ENCODE assay signal across 23 cellular contexts in genomic region chr3:138653567-138653966, GRCh38. TPM values are rescaled to one million over a fixed set of nuclear protein-coding genes. Genes with fewer than 3 reads are reported as not detected.
DNase-seq lines count a peak whose midpoint lies in the region; ATAC-seq, FAIRE-seq and TF ChIP-seq lines count a peak whose summit lies in the region.
"Had no signal": no experiment of that assay in that cellular context is flagged by ENCODE, and none has a peak within 500 bp of the region (broad histone marks: within the 10 kb centered on the region; RNA-seq: fewer than 3 reads in every experiment).

No MANE protein-coding gene starts in this region.

- H3K79me2 ChIP-seq in K562 (ENCODE audit: control insufficient read depth, insufficient read depth, low read length) = no peaks in the 10 kb centered on the region

- no TSS peak for BruUV-seq in K562 (replicated peaks; lab: Mats Ljungman, UMichigan)

- no peak; the same call in 2 of the 3 replicates for ATAC-seq in K562
- no peak for ATAC-seq in GM19463 (IDR thresholded peaks at IDR 0.05; ENCODE audit: unreplicated experiment)
- ATAC-seq in activated CD4-positive, CD25-positive, alpha-beta regulatory T cell treated with anti-CD3 and anti-CD28 coated beads, Interleukin-2, amount 50 U/mL, for 24 hours = no peak

- intact Hi-C loops in K562 (cut with micrococcal nuclease) = no loop called here

- H3K4me2 ChIP-seq in K562 (ENCODE audit: insufficient read depth, low read length) = no peak overlapping the region

- POLR2A ChIA-PET in K562 (lab: Yijun Ruan, JAX) = no interaction called here

- peak; percentile 2 for DNase-seq in DMS53 (lab: John Stamatoyannopoulos, UW)
- no peak for DNase-seq in DMS53 treated with DMSO at 0.1 percent for 48 hours (lab: John Stamatoyannopoulos, UW; ENCODE audit: unreplicated experiment)
- peak; percentile 3 for DNase-seq in activated CD4-positive, alpha-beta T cell treated with anti-CD3 and anti-CD28 coated beads, Interleukin-2, amount 50 U/mL, for 1 hour
- no peak for DNase-seq in activated CD4-positive, alpha-beta T cell treated with anti-CD3 and anti-CD28 coated beads, Interleukin-2, amount 50 U/mL, for 48 hours
- peak in 1 of 4 experiments; percentile 28 for DNase-seq in K562 (ENCODE audit: extremely low read depth in 1 of 4, low spot score in 3 of 4)
- DNase-seq: 8988T, ACHN, DMS79 treated with DMSO at 0.1 percent for 48 hours, GF-D8, HCEC 1CT, KG1, MG63, NCI-H1105 treated with DMSO at 0.1 percent for 48 hours, NCI-H146, NCI-H1930, NCI-H2227 treated with DMSO at 0.1 percent for 48 hours, NCI-H526 treated with DMSO at 0.1 percent for 48 hours had no signal

- in situ Hi-C loops in K562 (cut with MboI) = no loop called here

- no peak overlapping the region for H2AFZ ChIP-seq in K562 (ENCODE audit: low read depth, low read length)

- peak in 1 of 2 experiments; percentile 24; a peak in 1 of 4 replicates for TF ChIP-seq RAD21 in K562 (CRISPR knock-in tag; conservative IDR thresholded peaks at IDR 0.05 in 1 of 2, IDR thresholded peaks at IDR 0.05 in 1 of 2)

- TF ChIP-seq EP300 in K562 (IDR thresholded peaks at IDR 0.05; ENCODE audit: low read length) = no peak

- H3K36me3 ChIP-seq in K562 (ENCODE audit: control insufficient read depth, insufficient read depth, low read length) = peaks cover 87% of the 10 kb centered on the region

- no peak overlapping the region for H3K9ac ChIP-seq in K562 (ENCODE audit: insufficient read depth in 1 of 2, low read depth in 2 of 2, low read length in 2 of 2)

- H3K27me3 ChIP-seq in K562 (ENCODE audit: control insufficient read depth in 2 of 2, insufficient read depth in 2 of 2, low read length in 2 of 2) = no peaks in the 10 kb centered on the region
- H3K27me3 ChIP-seq: MG63 had no signal

- FAIRE-seq in K562 (lab: Jason Lieb, UNC) = no peak
- FAIRE-seq: D721Med, GM12891, H1, RCC 7860 had no signal

- H4K20me1 ChIP-seq in K562 (replicated peaks; ENCODE audit: control insufficient read depth, insufficient read depth, low read length) = no peaks in the 10 kb centered on the region

- TF ChIP-seq POLR2A in K562 (conservative IDR thresholded peaks at IDR 0.05) = no peak

- no peaks in the 10 kb centered on the region for H3K9me1 ChIP-seq in K562 (ENCODE audit: control insufficient read depth, insufficient read depth, low read length)

- CTCF ChIA-PET in K562 (lab: Yijun Ruan, JAX; ENCODE audit: low intra/inter-chr PET ratio) = no interaction called here

- TF ChIP-seq CTCF in K562 (IDR thresholded peaks at IDR 0.05 in 2 of 3, conservative IDR thresholded peaks at IDR 0.05 in 1 of 3; ENCODE audit: insufficient read depth in 2 of 3, low read depth in 1 of 3, low read length in 3 of 3) = no peak

- H3K4me3 ChIP-seq in K562 = no peak overlapping the region
- H3K4me3 ChIP-seq: MG63 had no signal

- H3K4me1 ChIP-seq in K562 (replicated peaks in 1 of 2; ENCODE audit: control insufficient read depth in 2 of 2, insufficient read depth in 2 of 2, low read length in 2 of 2) = no peaks in the 10 kb centered on the region

- H3K9me3 ChIP-seq in K562 (replicated peaks; ENCODE audit: control insufficient read depth, insufficient read depth, low read depth, low read length) = peaks cover 19% of the 10 kb centered on the region

- no peak overlapping the region for H3K27ac ChIP-seq in K562 (ENCODE audit: extremely low read depth, low read depth, low read length)

TF ChIP-seq in K562, 482 proteins besides CTCF, POLR2A, EP300 and RAD21 (continues in another document):
- TF ChIP-seq NFIX (CRISPR knock-in tag; IDR thresholded peaks at IDR 0.05; ENCODE audit: low read depth) (peak; percentile 96), ARID3A (IDR thresholded peaks at IDR 0.05; ENCODE audit: borderline replicate concordance, low read depth, low read length) (no peak), POLR3A (IDR thresholded peaks at IDR 0.05; ENCODE audit: borderline replicate concordance, extremely low read depth, insufficient read depth, insufficient read length) (no peak), ZNF592 (IDR thresholded peaks at IDR 0.05) (no peak)

RNA-seq across cellular contexts. Expression of gene FAIM, which starts 45.0 kb away (rescaled TPM):
- total RNA-seq in K562 (2011; cell fraction: chromatin; rRNA removed; ENCODE audit: low replicate concordance) = 1.00 and 1.9 TPM in 2 replicates
- total RNA-seq in K562 (2011; cell fraction: nucleolus; rRNA removed) = 0.53 and 0.67 TPM in 2 replicates
- total RNA-seq in K562 (2011; cell fraction: nucleoplasm; rRNA removed) = 0.95 and 1.8 TPM in 2 replicates
- total RNA-seq in K562 (2014; rRNA removed) (6.4 and 7.9 TPM in 2 replicates), K562 (2014; rRNA removed; fragmentation: Illumina TruSeq; extraction: Trizol) (5.1 and 6.6 TPM in 2 replicates), K562 (2015; rRNA removed; fragmentation: Illumina TruSeq; extraction: Trizol) (6.3 and 7.9 TPM in 2 replicates), K562 (2021) (3.1 and 3.7 TPM in 2 replicates)
- polyA plus RNA-seq in K562 (2011; rRNA removed) (1.2 and 2.5 TPM in 2 replicates), K562 (2014; fragmentation: Illumina TruSeq; extraction: Trizol) (4.8 and 6.7 TPM in 2 replicates), K562 (2014; fragmentation: Nextera tagmentation; extraction: Ambion mirVana) (1 to 10 TPM; 6.0 to 6.8 TPM), K562 (2014; rRNA removed) (4.2 and 6.4 TPM in 2 replicates)
- polyA plus RNA-seq in K562 (2011; cell fraction: cytosol; rRNA removed) = 0.42 and 0.96 TPM in 2 replicates
- polyA plus RNA-seq in K562 (2011; cell fraction: nucleus; rRNA removed) = 0.41 and 0.49 TPM in 2 replicates
- 2.3 and 4.6 TPM in 2 replicates for polyA plus RNA-seq in K562 (2012)
- polyA minus RNA-seq in K562 (2011; rRNA and poly(A)+ RNA removed) = 1.3 TPM in 2 replicates
- 1.3 TPM in 1 of 2 replicates, not detected in the other for polyA minus RNA-seq in K562 (2011; cell fraction: cytosol; rRNA and poly(A)+ RNA removed)
- 0.11 and 0.13 TPM in 2 replicates for polyA minus RNA-seq in K562 (2011; cell fraction: nucleus; rRNA and poly(A)+ RNA removed)

RNA-seq across cellular contexts. Expression of gene CEP70, which starts 59.5 kb away (rescaled TPM):
- total RNA-seq in K562 (2011; cell fraction: chromatin; rRNA removed; ENCODE audit: low replicate concordance) = 15.5 and 69.5 TPM in 2 replicates
- total RNA-seq in K562 (2011; cell fraction: nucleolus; rRNA removed) = 7.7 and 11.1 TPM in 2 replicates
- total RNA-seq in K562 (2011; cell fraction: nucleoplasm; rRNA removed) = 25.5 and 31.6 TPM in 2 replicates
- 16.0 and 16.1 TPM in 2 replicates for total RNA-seq in K562 (2014; rRNA removed)
- 31.5 and 34.9 TPM in 2 replicates for total RNA-seq in K562 (2014; rRNA removed; fragmentation: Illumina TruSeq; extraction: Trizol)
- total RNA-seq in K562 (2015; rRNA removed; fragmentation: Illumina TruSeq; extraction: Trizol) = 27.8 and 31.0 TPM in 2 replicates
- total RNA-seq in K562 (2021) = 17.7 and 18.3 TPM in 2 replicates
- 19.3 and 23.4 TPM in 2 replicates for polyA plus RNA-seq in K562 (2011; rRNA removed)
- polyA plus RNA-seq in K562 (2011; cell fraction: cytosol; rRNA removed) = 1.5 and 4.0 TPM in 2 replicates
- 11.0 and 21.3 TPM in 2 replicates for polyA plus RNA-seq in K562 (2011; cell fraction: nucleus; rRNA removed)
- polyA plus RNA-seq in K562 (2012) = 22.4 and 27.6 TPM in 2 replicates
- polyA plus RNA-seq in K562 (2014; fragmentation: Illumina TruSeq; extraction: Trizol) = 20.9 and 24.2 TPM in 2 replicates
- 10 to 100 TPM; 19.5 to 29.3 TPM for polyA plus RNA-seq in K562 (2014; fragmentation: Nextera tagmentation; extraction: Ambion mirVana)
- polyA plus RNA-seq in K562 (2014; rRNA removed) = 16.8 and 17.5 TPM in 2 replicates
- polyA minus RNA-seq in K562 (2011; rRNA and poly(A)+ RNA removed) = 38.5 and 53.7 TPM in 2 replicates
- polyA minus RNA-seq in K562 (2011; cell fraction: cytosol; rRNA and poly(A)+ RNA removed) = 9.1 and 10.6 TPM in 2 replicates
- polyA minus RNA-seq in K562 (2011; cell fraction: nucleus; rRNA and poly(A)+ RNA removed) = 23.8 and 48.2 TPM in 2 replicates

Comparison
In these comparisons a context has a peak if more than half of its experiments do, and no peak if none do; other contexts are left out.
1. DNase-seq: peak in DMS53 (single experiment) and activated CD4-positive, alpha-beta T cell treated with anti-CD3 and anti-CD28 coated beads, Interleukin-2, amount 50 U/mL, for 1 hour (single experiment); none in DMS53 treated with DMSO at 0.1 percent for 48 hours (single experiment) and activated CD4-positive, alpha-beta T cell treated with anti-CD3 and anti-CD28 coated beads, Interleukin-2, amount 50 U/mL, for 48 hours (0 of 2).